Comparison of ENCODE assay signal across 20 cellular contexts in genomic region chr13:29175245-29175873, GRCh38.
"Had no signal": no experiment of that assay in that cellular context is flagged by ENCODE, and none has a peak within 500 bp of the region (broad histone marks: within the 10 kb centered on the region; RNA-seq: fewer than 3 reads in every experiment).

No MANE protein-coding gene starts in this region.

- H3K27me3 ChIP-seq: SJSA1 had no signal

- H3K9me3 ChIP-seq: SJSA1 had no signal

- H3K4me3 ChIP-seq: K562, SJSA1, SK-N-MC had no signal

- H3K9ac ChIP-seq: KMS-11 had no signal

- ATAC-seq: K562 had no signal

- H3K27me3 Mint-ChIP-seq: IgD-negative memory B cell had no signal

- H3K4me3 Mint-ChIP-seq: IgD-negative memory B cell had no signal

- H3K36me3 ChIP-seq: SJSA1 had no signal

- H3K4me2 ChIP-seq: KMS-11 had no signal

- H3K27ac Mint-ChIP-seq: IgD-negative memory B cell had no signal

- H3K36me3 Mint-ChIP-seq: IgD-negative memory B cell had no signal

- H3K27ac ChIP-seq: KMS-11, SJSA1, SK-N-MC had no signal

- H3K4me1 Mint-ChIP-seq: IgD-negative memory B cell had no signal

- H3K4me1 ChIP-seq: SJSA1 had no signal

- DNase-seq: Kasumi-1, MM.1S, NCI-H1092 treated with DMSO at 0.1 percent for 48 hours, NCI-H1436, NCI-H187, NCI-H2029 treated with DMSO at 0.1 percent for 48 hours, NCI-H2171 treated with DMSO at 0.1 percent for 48 hours, NCI-H345, NCI-H446 treated with DMSO at 0.1 percent for 48 hours, NCI-H510A treated with DMSO at 0.1 percent for 48 hours, NCI-H526, NCI-H774, Right ventricle myocardium superior, RPMI8226, SIG-M5 had no signal
